Comparison of ENCODE assay signal across 14 cellular contexts in genomic region chr7:112791465-112792168, GRCh38. TPM values are rescaled to one million over a fixed set of nuclear protein-coding genes. Genes with fewer than 3 reads are reported as not detected.
DNase-seq lines count a peak whose midpoint lies in the region; FAIRE-seq and TF ChIP-seq lines count a peak whose summit lies in the region.
"Had no signal": no experiment of that assay in that cellular context is flagged by ENCODE, and none has a peak within 500 bp of the region (broad histone marks: within the 10 kb centered on the region; RNA-seq: fewer than 3 reads in every experiment).

No MANE protein-coding gene starts in this region.

- BruUV-seq in Calu3 (replicated peaks; lab: Mats Ljungman, UMichigan) = no TSS peak

- H3K9me3 Mint-ChIP-seq in Calu3 (ENCODE audit: low read depth, unreplicated experiment) (no peaks in the 10 kb centered on the region), IgD-negative memory B cell (no peaks in the 10 kb centered on the region), nephron progenitor cell (peaks cover 5% of the 10 kb centered on the region)
- H3K9me3 Mint-ChIP-seq: CD14-positive monocyte had no signal

- DNase-seq in Calu3 (peak; percentile 28), bronchial epithelial cell (ENCODE audit: low read depth) (no peak), nephron progenitor cell (no peak), brain microvascular endothelial cell (no peak), COLO829 (ENCODE audit: low spot score) (no peak), NAMALWA (ENCODE audit: low spot score) (no peak)
- DNase-seq: NCI-H524 treated with DMSO at 0.1 percent for 48 hours; stimulated activated CD4-positive, alpha-beta T cell treated with anti-CD3 and anti-CD28 coated beads, Interleukin-2, amount 100 ng/mL, for 48 hours had no signal

- H3K4me3 ChIP-seq in bronchial epithelial cell (ENCODE audit: low read depth, low read length) (no peak overlapping the region), brain microvascular endothelial cell (ENCODE audit: low read depth, low read length) (no peak overlapping the region)

- H3K27ac ChIP-seq in brain microvascular endothelial cell = no peak overlapping the region
- H3K27ac ChIP-seq: right atrium auricular region had no signal

- H3K4me3 Mint-ChIP-seq in Calu3 (ENCODE audit: low read depth, unreplicated experiment) = peak overlapping the region; percentile 89
- peak overlapping the region in 1 of 4 donors; percentile 98 for H3K4me3 Mint-ChIP-seq in IgD-negative memory B cell
- H3K4me3 Mint-ChIP-seq in nephron progenitor cell = peak overlapping the region; percentile 91

- peak; percentile 66 for FAIRE-seq in bronchial epithelial cell (lab: Jason Lieb, UNC)
- FAIRE-seq: G401.6, TTC549, urothelium cell line had no signal

- H3K4me1 Mint-ChIP-seq in Calu3 (ENCODE audit: low read depth, unreplicated experiment) (peaks cover 38% of the 10 kb centered on the region), IgD-negative memory B cell (peaks cover 22 to 35% (median 32%) of the 10 kb centered on the region in 3 donors), nephron progenitor cell (peaks cover 19% of the 10 kb centered on the region)

- no peaks in the 10 kb centered on the region for H3K36me3 ChIP-seq in bronchial epithelial cell (ENCODE audit: control insufficient read depth, insufficient read depth, low read length)
- no peaks in the 10 kb centered on the region for H3K36me3 ChIP-seq in brain microvascular endothelial cell (replicated peaks)
- H3K36me3 ChIP-seq: right atrium auricular region had no signal

- intact Hi-C loops in Calu3 (cut with micrococcal nuclease; ENCODE audit: unreplicated experiment) = loop anchor here (10.0 kb wide), 1 partner anchor 337 kb away; the partner anchor contains the start of gene IFRD1

- in situ Hi-C loops in brain microvascular endothelial cell (cut with HindIII; ENCODE audit: low pct_ligation_motif_present, low sequenced_read_pairs) = no loop called here

- peak overlapping the region; percentile 81 for H3K27ac Mint-ChIP-seq in Calu3 (ENCODE audit: unreplicated experiment)
- H3K27ac Mint-ChIP-seq in IgD-negative memory B cell = peak overlapping the region in 2 of 3 donors; percentile 98 to 99
- H3K27ac Mint-ChIP-seq in nephron progenitor cell = no peak overlapping the region

- TF ChIP-seq CTCF in Calu3 (IDR thresholded peaks at IDR 0.05; ENCODE audit: unreplicated experiment) (no peak), bronchial epithelial cell (IDR thresholded peaks at IDR 0.05; ENCODE audit: insufficient read depth, low read length, severe bottlenecking) (no peak), nephron progenitor cell (IDR thresholded peaks at IDR 0.05) (no peak), brain microvascular endothelial cell (IDR thresholded peaks at IDR 0.05; ENCODE audit: low read depth, low read length, missing control alignments) (no peak)

- H3K36me3 Mint-ChIP-seq in Calu3 (ENCODE audit: insufficient read depth, unreplicated experiment) (peaks cover 30% of the 10 kb centered on the region), IgD-negative memory B cell (peaks cover 3% of the 10 kb centered on the region), nephron progenitor cell (ENCODE audit: low read depth) (peaks cover 22% of the 10 kb centered on the region)

- H3K27me3 ChIP-seq in bronchial epithelial cell (ENCODE audit: control insufficient read depth, insufficient read depth, low read length) (no peaks in the 10 kb centered on the region), brain microvascular endothelial cell (replicated peaks) (no peaks in the 10 kb centered on the region)
- H3K27me3 ChIP-seq: right atrium auricular region had no signal

- CTCF ChIA-PET in Calu3 (lab: Charles Lee) = no interaction called here

- no peaks in the 10 kb centered on the region for H3K27me3 Mint-ChIP-seq in Calu3 (ENCODE audit: unreplicated experiment)
- H3K27me3 Mint-ChIP-seq in IgD-negative memory B cell = no peaks in the 10 kb centered on the region
- no peaks in the 10 kb centered on the region for H3K27me3 Mint-ChIP-seq in nephron progenitor cell (ENCODE audit: low read depth, poor library complexity)

RNA-seq across cellular contexts. Expression of gene TMEM168, which starts 1.4 kb away (rescaled TPM):
- total RNA-seq in Calu3 (2022) (16.9 and 20.6 TPM in 2 replicates), bronchial epithelial cell (40.3 and 63.9 TPM in 2 replicates)
- 6.0 TPM for polyA plus RNA-seq in IgD-negative memory B cell
